In the genomic region with DNA sequence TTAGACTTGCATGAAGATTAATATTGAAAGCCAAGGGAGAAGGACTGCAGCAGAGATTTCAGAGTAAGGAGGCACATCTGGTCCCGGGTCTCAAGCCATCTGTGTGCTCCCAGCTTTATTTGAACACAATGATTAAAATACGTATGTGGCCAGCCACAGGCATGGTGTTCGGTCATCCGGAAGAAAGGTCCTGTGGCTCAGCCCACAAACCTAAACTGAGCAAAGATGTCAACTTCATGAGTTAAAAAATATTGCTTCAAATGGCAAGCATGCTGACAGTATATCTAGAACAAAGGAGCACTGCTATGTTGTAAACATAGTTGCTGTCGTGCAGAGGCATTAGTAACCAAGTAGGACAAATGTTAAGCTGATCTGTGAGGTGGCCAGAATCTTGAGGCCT, we compare ENCODE assay signal across 20 cellular contexts.
DNase-seq lines count a peak whose midpoint lies in the region; ATAC-seq and TF ChIP-seq lines count a peak whose summit lies in the region.
"Had no signal": no experiment of that assay in that cellular context is flagged by ENCODE, and none has a peak within 500 bp of the region (broad histone marks: within the 10 kb centered on the region; RNA-seq: fewer than 3 reads in every experiment).

No MANE protein-coding gene starts in this region.

- in situ Hi-C loops in mammary epithelial cell (cut with MboI; ENCODE audit: low sequenced_read_pairs in 2 of 2) = no loop called here

- 99% methylated on average over 5 of the region's 5 CpGs for WGBS in mammary epithelial cell (ENCODE audit: low coverage, missing lambda C conversion rate)
- WGBS in SK-N-SH (ENCODE audit: low lambda C conversion rate) = 51% methylated on average over 5 of the region's 5 CpGs

- POLR2A ChIA-PET in MCF 10A (lab: Yijun Ruan, JAX) (interaction anchor here (0.8 to 1.0 kb wide), 2 partner anchors 11 to 15 kb away, joined by 3 to 4 read pairs; no protein-coding TSS in a partner anchor), SK-N-SH (lab: Yijun Ruan, JAX) (no interaction called here)

- H3K9me3 ChIP-seq in mammary epithelial cell (replicated peaks; ENCODE audit: insufficient read depth, low read length) (no peaks in the 10 kb centered on the region), SK-N-SH (no peaks in the 10 kb centered on the region)
- H3K9me3 ChIP-seq: thyroid gland had no signal

- no peaks in the 10 kb centered on the region for H3K9me2 ChIP-seq in SK-N-SH

- no peak for TF ChIP-seq CTCF in mammary epithelial cell (conservative IDR thresholded peaks at IDR 0.05 in 1 of 2, IDR thresholded peaks at IDR 0.05 in 1 of 2; ENCODE audit: extremely low read depth in 1 of 2, insufficient read depth in 1 of 2, low read depth in 1 of 2, low read length in 2 of 2)
- TF ChIP-seq CTCF in MCF 10A (IDR thresholded peaks at IDR 0.05; ENCODE audit: unreplicated experiment) = no peak
- TF ChIP-seq CTCF in SK-N-SH (IDR thresholded peaks at IDR 0.05) = no peak
- no peak for TF ChIP-seq CTCF in foreskin fibroblast (IDR thresholded peaks at IDR 0.05; ENCODE audit: low read depth, low read length)

- no peak for TF ChIP-seq EP300 in SK-N-SH (IDR thresholded peaks at IDR 0.05; ENCODE audit: borderline replicate concordance in 1 of 2, low read depth in 1 of 2, low read length in 1 of 2)

- H3K27me3 Mint-ChIP-seq in MCF 10A (ENCODE audit: insufficient read depth, unreplicated experiment) = no peaks in the 10 kb centered on the region

- H3K4me2 ChIP-seq in mammary epithelial cell (ENCODE audit: insufficient read depth, low read depth, low read length) (no peak overlapping the region), SK-N-SH (no peak overlapping the region)
- H3K4me2 ChIP-seq: KMS-11 had no signal

- H3K9ac ChIP-seq in mammary epithelial cell (ENCODE audit: insufficient read depth, low read length) (no peak overlapping the region), SK-N-SH (no peak overlapping the region)
- H3K9ac ChIP-seq: KMS-11 had no signal

- H3K4me1 ChIP-seq in mammary epithelial cell (ENCODE audit: insufficient read depth, low read length) = peaks cover 19% of the 10 kb centered on the region
- no peaks in the 10 kb centered on the region for H3K4me1 ChIP-seq in SK-N-SH (ENCODE audit: control insufficient read depth in 1 of 2, insufficient read depth in 2 of 2, low read depth in 1 of 2, low read length in 1 of 2)
- H3K4me1 ChIP-seq: thyroid gland had no signal

- no peak for ATAC-seq in HG03045 (IDR thresholded peaks at IDR 0.05; ENCODE audit: unreplicated experiment)
- ATAC-seq: activated CD4-positive, alpha-beta T cell treated with anti-CD3 and anti-CD28 coated beads for 36 hours; stimulated activated effector memory CD8-positive, alpha-beta T cell treated with anti-CD3 and anti-CD28 coated beads, Interleukin-12 subunit alpha, Interleukin-12 subunit beta, amount 100 ng/mL, for 72 hours had no signal

- BruUV-seq in mammary epithelial cell (replicated peaks; lab: Mats Ljungman, UMichigan) = no TSS peak
- no TSS peak for BruUV-seq in MCF 10A (replicated peaks; lab: Mats Ljungman, UMichigan)

- no peaks in the 10 kb centered on the region for H3K79me2 ChIP-seq in mammary epithelial cell (ENCODE audit: insufficient read depth, low read length)
- no peaks in the 10 kb centered on the region for H3K79me2 ChIP-seq in SK-N-SH (ENCODE audit: insufficient read depth)

- dilution Hi-C loops in mammary epithelial cell (cut with HindIII; ENCODE audit: low sequenced_read_pairs) = no loop called here

- H3K9me3 Mint-ChIP-seq in MCF 10A (ENCODE audit: unreplicated experiment) = no peaks in the 10 kb centered on the region
- H3K9me3 Mint-ChIP-seq: HFFc6 had no signal

- no peak for TF ChIP-seq RAD21 in SK-N-SH (IDR thresholded peaks at IDR 0.05; ENCODE audit: low read length)

- H3K4me3 ChIP-seq in mammary epithelial cell (replicated peaks in 1 of 3; ENCODE audit: insufficient read depth in 1 of 3, low read depth in 2 of 3, low read length in 3 of 3) = no peak overlapping the region
- H3K4me3 ChIP-seq in SK-N-SH (ENCODE audit: low read depth in 2 of 2, low read length in 1 of 2) = no peak overlapping the region
- no peak overlapping the region for H3K4me3 ChIP-seq in foreskin fibroblast (ENCODE audit: low read depth in 1 of 2, low read length in 2 of 2)
- H3K4me3 ChIP-seq: thyroid gland had no signal

- H4K20me1 ChIP-seq in mammary epithelial cell (ENCODE audit: insufficient read depth, low read length) = no peaks in the 10 kb centered on the region
- no peaks in the 10 kb centered on the region for H4K20me1 ChIP-seq in SK-N-SH (ENCODE audit: insufficient read depth)

- CTCF ChIA-PET in mammary epithelial cell (lab: Charles Lee; ENCODE audit: low non-redundant PET) = interaction anchor here (0.6 kb wide), 1 partner anchor 21 kb away, joined by 3 read pairs; no protein-coding TSS in a partner anchor
- CTCF ChIA-PET in MCF 10A (lab: Yijun Ruan, JAX) = interaction anchor here (1.0 kb wide), 1 partner anchor 21 kb away, joined by 4 read pairs; no protein-coding TSS in a partner anchor
- CTCF ChIA-PET in SK-N-SH (lab: Yijun Ruan, JAX) = no interaction called here

- no peak overlapping the region for H3K4me3 Mint-ChIP-seq in MCF 10A (ENCODE audit: unreplicated experiment)
- H3K4me3 Mint-ChIP-seq: activated CD4-positive, alpha-beta T cell treated with anti-CD3 and anti-CD28 coated beads for 36 hours; HFFc6; stimulated activated effector memory CD8-positive, alpha-beta T cell treated with anti-CD3 and anti-CD28 coated beads, Interleukin-12 subunit alpha, Interleukin-12 subunit beta, amount 100 ng/mL, for 72 hours had no signal

- peaks cover 18% of the 10 kb centered on the region for H3F3A ChIP-seq in SK-N-SH (replicated peaks; ENCODE audit: insufficient read depth)

- no peak overlapping the region for H3K27ac Mint-ChIP-seq in MCF 10A (ENCODE audit: low read depth, unreplicated experiment)
- H3K27ac Mint-ChIP-seq: activated CD4-positive, alpha-beta T cell treated with anti-CD3 and anti-CD28 coated beads for 36 hours; HFFc6; stimulated activated effector memory CD8-positive, alpha-beta T cell treated with anti-CD3 and anti-CD28 coated beads, Interleukin-12 subunit alpha, Interleukin-12 subunit beta, amount 100 ng/mL, for 72 hours had no signal

- H3K36me3 ChIP-seq in mammary epithelial cell (ENCODE audit: insufficient read depth, low read length) (no peaks in the 10 kb centered on the region), SK-N-SH (replicated peaks in 1 of 2; ENCODE audit: control insufficient read depth in 1 of 2, insufficient read depth in 2 of 2, low read length in 1 of 2) (no peaks in the 10 kb centered on the region)
- H3K36me3 ChIP-seq: thyroid gland had no signal

- peaks cover 2% of the 10 kb centered on the region for H3K36me3 Mint-ChIP-seq in MCF 10A (ENCODE audit: insufficient read depth, unreplicated experiment)
- H3K36me3 Mint-ChIP-seq: stimulated activated effector memory CD8-positive, alpha-beta T cell treated with anti-CD3 and anti-CD28 coated beads, Interleukin-12 subunit alpha, Interleukin-12 subunit beta, amount 100 ng/mL, for 72 hours had no signal

- no peak for DNase-seq in mammary epithelial cell
- no peak for DNase-seq in MCF 10A (ENCODE audit: unreplicated experiment)
- no peak for DNase-seq in SK-N-SH
- DNase-seq in foreskin fibroblast = peak; percentile 52 to 56
- DNase-seq in HT-29 (ENCODE audit: low spot score) = no peak
- DNase-seq in central memory CD4-positive, alpha-beta T cell = no peak
- no peak for DNase-seq in GM19240 (ENCODE audit: insufficient read length, low spot score)
- DNase-seq: activated CD4-positive, alpha-beta T cell treated with anti-CD3 and anti-CD28 coated beads for 36 hours; activated naive CD4-positive, alpha-beta T cell treated with Interleukin-2 at 50 U/mL for 16 hours; effector CD4-positive, alpha-beta T cell; mesendoderm; NCI-H1417 treated with DMSO at 0.1 percent for 48 hours; occipital lobe; T1000; thyroid gland had no signal

- intact Hi-C loops in mammary epithelial cell (cut with micrococcal nuclease) = no loop called here
- intact Hi-C loops in MCF 10A (cut with micrococcal nuclease) = no loop called here

- H3K27ac ChIP-seq in mammary epithelial cell (ENCODE audit: insufficient read depth, low read depth, low read length) (peak overlapping the region; percentile 41), SK-N-SH (ENCODE audit: low read depth in 2 of 2, low read length in 1 of 2) (0 out of 4 replicates have a peak overlapping the region, but pooled peaks of 1 of the 2 experiments have one; percentile 2)
- H3K27ac ChIP-seq: 22Rv1, KMS-11, thyroid gland had no signal

- H3K27me3 ChIP-seq in mammary epithelial cell (ENCODE audit: insufficient read depth, low read length) (no peaks in the 10 kb centered on the region), SK-N-SH (ENCODE audit: insufficient read depth) (no peaks in the 10 kb centered on the region)
- H3K27me3 ChIP-seq: thyroid gland had no signal

- H2AFZ ChIP-seq in mammary epithelial cell (ENCODE audit: low read depth, low read length) (no peak overlapping the region), SK-N-SH (ENCODE audit: low read depth) (peak overlapping the region; percentile 26; the same call in 1 of the 2 replicates)

- peaks cover under 1% of the 10 kb centered on the region for H3K4me1 Mint-ChIP-seq in MCF 10A (ENCODE audit: insufficient read depth, unreplicated experiment)
- H3K4me1 Mint-ChIP-seq: activated CD4-positive, alpha-beta T cell treated with anti-CD3 and anti-CD28 coated beads for 36 hours; stimulated activated effector memory CD8-positive, alpha-beta T cell treated with anti-CD3 and anti-CD28 coated beads, Interleukin-12 subunit alpha, Interleukin-12 subunit beta, amount 100 ng/mL, for 72 hours had no signal

TF ChIP-seq in SK-N-SH, 30 proteins besides CTCF, POLR2A, EP300 and RAD21:
- TF ChIP-seq FOXJ3 (CRISPR knock-in tag; IDR thresholded peaks at IDR 0.05) = no peak
- TF ChIP-seq TEAD4 (IDR thresholded peaks at IDR 0.05; ENCODE audit: borderline replicate concordance, insufficient read depth) = no peak
- TF ChIP-seq MXI1 (IDR thresholded peaks at IDR 0.05; ENCODE audit: low read depth, low read length) = no peak
- TF ChIP-seq EZH2phosphoT487 (IDR thresholded peaks at IDR 0.05; ENCODE audit: borderline replicate concordance, low read depth) = no peak
- no peak for TF ChIP-seq CHD2 (IDR thresholded peaks at IDR 0.05; ENCODE audit: low read length, partially characterized antibody)
- no peak for TF ChIP-seq TCF12 (IDR thresholded peaks at IDR 0.05)
- no peak for TF ChIP-seq FOSL2 (IDR thresholded peaks at IDR 0.05; ENCODE audit: borderline replicate concordance, low read depth)
- TF ChIP-seq FOXM1 (IDR thresholded peaks at IDR 0.05; ENCODE audit: low read depth) = no peak

Comparison
In these comparisons a context has a peak if more than half of its experiments do, and no peak if none do; other contexts are left out.
1. DNase-seq: peak in foreskin fibroblast (2 of 2); none in mammary epithelial cell (single experiment), MCF 10A (single experiment), SK-N-SH (single experiment), HT-29 (single experiment), central memory CD4-positive, alpha-beta T cell (single experiment) and GM19240 (single experiment).